9 cellular contexts compared by ENCODE assay signal in the genomic region with DNA sequence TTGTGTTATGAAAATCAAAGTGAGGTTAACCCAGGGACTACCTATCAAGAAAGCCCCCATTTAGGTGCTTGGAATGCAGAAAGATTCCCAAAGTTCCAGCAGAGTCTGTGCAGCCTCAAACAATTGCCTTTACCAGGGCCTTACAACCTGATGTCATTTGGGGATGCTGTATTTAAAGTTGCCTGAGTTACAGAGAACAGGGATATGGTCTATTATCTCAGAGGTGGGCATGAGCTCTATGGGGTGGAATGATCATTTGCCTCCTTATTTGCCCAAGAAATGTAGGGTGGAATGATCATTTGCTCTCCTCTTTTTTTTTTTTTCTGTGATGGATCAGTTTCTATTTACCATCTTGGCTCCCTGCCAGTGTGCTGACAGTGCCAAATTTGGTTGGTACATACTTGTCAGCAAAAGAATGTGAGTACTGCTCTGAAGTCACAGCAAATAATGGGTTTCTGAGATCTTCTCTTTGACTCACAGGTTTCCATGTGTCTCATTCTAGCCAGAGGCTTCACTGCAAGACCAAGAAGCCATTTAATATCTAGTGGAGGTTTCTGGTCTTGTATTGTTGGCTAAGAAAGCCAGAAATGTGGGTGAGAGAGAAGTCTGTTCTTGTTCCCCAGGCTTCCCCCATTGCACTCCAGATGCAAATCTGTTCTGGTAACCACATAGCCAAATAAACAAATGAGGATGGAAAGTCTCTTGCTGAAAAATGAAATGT. TPM values are rescaled to one million over a fixed set of nuclear protein-coding genes. Genes with fewer than 3 reads are reported as not detected.
DNase-seq lines count a peak whose midpoint lies in the region; ATAC-seq and TF ChIP-seq lines count a peak whose summit lies in the region.
"Had no signal": no experiment of that assay in that cellular context is flagged by ENCODE, and none has a peak within 500 bp of the region (broad histone marks: within the 10 kb centered on the region; RNA-seq: fewer than 3 reads in every experiment).

No MANE protein-coding gene starts in this region.

- DNase-seq in GM06990 (ENCODE audit: extremely low read depth, insufficient read length) (peak; percentile 41), HPDE6-E6E7 (ENCODE audit: extremely low spot score) (peak; percentile 63), RKO (ENCODE audit: low spot score) (peak; percentile 32), foreskin fibroblast (peak; percentile 15 to 44), stomach (peak; percentile 88), glutamatergic neuron (no peak), UCSD-AML1 (lab: John Stamatoyannopoulos, UW; ENCODE audit: unreplicated experiment) (no peak)

- no peak overlapping the region for H3K27ac Mint-ChIP-seq in glutamatergic neuron (ENCODE audit: unreplicated experiment)
- H3K27ac Mint-ChIP-seq: T-helper 1 cell treated with Interleukin-12 subunit alpha and Interleukin-12 subunit beta and Interleukin-4 antibody, amounts not matched to agents 30 μg/mL and 1 μg/mL, for 36 hours had no signal

- peak; percentile 65 for ATAC-seq in GM21367 (IDR thresholded peaks at IDR 0.05; ENCODE audit: unreplicated experiment)

- intact Hi-C loops in stomach (cut with DNase I; ENCODE audit: low total_unique reads), result no loop called here

- H3K4me1 ChIP-seq in stomach, result peaks cover 0 to 20% (median 10%) of the 10 kb centered on the region in 4 donors

- no peaks in the 10 kb centered on the region for H3K27me3 ChIP-seq in GM06990 (replicated peaks; ENCODE audit: control insufficient read depth, insufficient read depth, low read length)
- no peaks in the 10 kb centered on the region for H3K27me3 ChIP-seq in stomach

- H3K4me3 ChIP-seq in GM06990 (replicated peaks; ENCODE audit: low read depth, low read length) (no peak overlapping the region), foreskin fibroblast (ENCODE audit: low read depth in 1 of 2, low read length in 2 of 2) (no peak overlapping the region), stomach (no peak overlapping the region)

- no peak for TF ChIP-seq POLR2A in stomach (IDR thresholded peaks at IDR 0.05)

- H3K27ac ChIP-seq in stomach, result no peak overlapping the region

- peaks cover 2% of the 10 kb centered on the region for H3K9me3 Mint-ChIP-seq in glutamatergic neuron (ENCODE audit: unreplicated experiment)
- H3K9me3 Mint-ChIP-seq: T-helper 1 cell treated with Interleukin-12 subunit alpha and Interleukin-12 subunit beta and Interleukin-4 antibody, amounts not matched to agents 30 μg/mL and 1 μg/mL, for 36 hours had no signal

- no peaks in the 10 kb centered on the region for H3K27me3 Mint-ChIP-seq in glutamatergic neuron (ENCODE audit: unreplicated experiment)

- no peak overlapping the region for H3K4me3 Mint-ChIP-seq in glutamatergic neuron (ENCODE audit: unreplicated experiment)
- H3K4me3 Mint-ChIP-seq: T-helper 1 cell treated with Interleukin-12 subunit alpha and Interleukin-12 subunit beta and Interleukin-4 antibody, amounts not matched to agents 30 μg/mL and 1 μg/mL, for 36 hours had no signal

- no peaks in the 10 kb centered on the region for H3K36me3 ChIP-seq in GM06990 (ENCODE audit: control insufficient read depth, insufficient read depth, low read length)
- no peaks in the 10 kb centered on the region for H3K36me3 ChIP-seq in stomach

- TF ChIP-seq CTCF in GM06990 (IDR thresholded peaks at IDR 0.05; ENCODE audit: insufficient read depth, low read length, poor library complexity, severe bottlenecking) (no peak), foreskin fibroblast (IDR thresholded peaks at IDR 0.05; ENCODE audit: low read depth, low read length) (no peak), stomach (IDR thresholded peaks at IDR 0.05) (no peak), glutamatergic neuron (IDR thresholded peaks at IDR 0.05; ENCODE audit: partially characterized antibody, unreplicated experiment) (no peak)

- TF ChIP-seq EP300 in stomach (IDR thresholded peaks at IDR 0.05), result no peak

- H3K36me3 Mint-ChIP-seq in glutamatergic neuron (ENCODE audit: unreplicated experiment), result no peaks in the 10 kb centered on the region

- no peaks in the 10 kb centered on the region for H3K4me1 Mint-ChIP-seq in glutamatergic neuron (ENCODE audit: low read depth, unreplicated experiment)

- no peaks in the 10 kb centered on the region for H3K9me3 ChIP-seq in stomach

RNA-seq across cellular contexts. Expression of gene ZNRF2, which starts 45.5 kb away (rescaled TPM):
- total RNA-seq in stomach (100 to 1,000 TPM in 1 of 5 donors, 10 to 100 TPM in 4; 23.3 to 209 (median 29.0) TPM), glutamatergic neuron (ENCODE audit: unreplicated experiment) (16.7 TPM)
- polyA plus RNA-seq in stomach, result 10 to 100 TPM in 2 of 3 donors, 1 to 10 TPM in 1; 5.4 to 13.9 (median 10.3) TPM

Comparison
In these comparisons a context has a peak if more than half of its experiments do, and no peak if none do; other contexts are left out.
1. DNase-seq: peak in GM06990 (single experiment), HPDE6-E6E7 (single experiment), RKO (single experiment), foreskin fibroblast (2 of 2) and stomach (single experiment); none in glutamatergic neuron (single experiment) and UCSD-AML1 (single experiment).